14 cellular contexts compared by ENCODE assay signal in the genomic region with DNA sequence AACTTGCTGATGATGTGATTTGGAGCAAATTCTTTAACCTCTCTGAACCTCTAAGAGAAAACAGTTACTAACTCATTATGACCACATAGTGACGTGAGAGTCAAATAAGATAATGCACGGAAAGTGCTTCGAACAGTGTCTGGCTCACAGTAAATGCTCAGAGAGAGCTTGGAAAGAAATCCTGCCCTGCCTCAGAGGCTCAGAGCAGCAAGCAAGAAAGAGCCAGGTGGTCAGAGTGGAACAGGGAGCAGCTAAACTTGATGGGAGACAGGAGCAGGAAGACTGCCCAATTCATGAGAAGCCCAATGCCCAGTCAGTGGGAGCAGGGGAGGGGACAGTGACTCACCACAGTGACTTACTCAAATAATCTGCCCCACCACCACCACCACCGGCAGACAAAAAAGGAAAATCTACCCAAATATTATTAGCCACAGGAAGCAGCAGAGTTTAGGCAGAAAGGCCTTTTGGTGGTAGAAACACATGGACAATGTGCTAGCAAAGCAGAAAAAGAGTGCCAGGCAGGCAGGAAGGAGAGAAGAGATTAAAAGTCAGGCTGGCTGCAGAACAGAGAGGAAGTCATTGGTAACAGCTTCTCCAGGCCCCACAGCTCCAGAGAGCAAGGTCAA. TPM values are rescaled to one million over a fixed set of nuclear protein-coding genes. Genes with fewer than 3 reads are reported as not detected.
DNase-seq lines count a peak whose midpoint lies in the region; ATAC-seq and TF ChIP-seq lines count a peak whose summit lies in the region.
"Had no signal": no experiment of that assay in that cellular context is flagged by ENCODE, and none has a peak within 500 bp of the region (broad histone marks: within the 10 kb centered on the region; RNA-seq: fewer than 3 reads in every experiment).

No MANE protein-coding gene starts in this region.

- no peaks in the 10 kb centered on the region for H3K36me3 ChIP-seq in thoracic aorta
- H3K36me3 ChIP-seq: brain microvascular endothelial cell had no signal

- DNase-seq in activated naive CD8-positive, alpha-beta T cell treated with anti-CD3 and anti-CD28 coated beads, Interleukin-2, amount 50 U/mL, for 24 hours: no peak
- DNase-seq in activated naive CD8-positive, alpha-beta T cell treated with anti-CD3 and anti-CD28 coated beads for 36 hours: no peak
- DNase-seq in RPMI7951 (ENCODE audit: low read depth) (peak; percentile 87), fibroblast of mammary gland (ENCODE audit: low read depth) (peak; percentile 23), thoracic aorta (ENCODE audit: low spot score) (no peak), HCEC 1CT (no peak), NCI-H510A treated with DMSO at 0.1 percent for 48 hours (lab: John Stamatoyannopoulos, UW) (no peak)
- DNase-seq: brain microvascular endothelial cell, NCI-H2081, retina had no signal

- peak overlapping the region; percentile 30 for H3K4me3 Mint-ChIP-seq in activated naive CD8-positive, alpha-beta T cell treated with anti-CD3 and anti-CD28 coated beads, Interleukin-2, amount 50 U/mL, for 24 hours
- no peak overlapping the region for H3K4me3 Mint-ChIP-seq in activated naive CD8-positive, alpha-beta T cell treated with anti-CD3 and anti-CD28 coated beads for 36 hours
- H3K4me3 Mint-ChIP-seq: B cell, memory B cell had no signal

- H3K4me1 Mint-ChIP-seq in activated naive CD8-positive, alpha-beta T cell treated with anti-CD3 and anti-CD28 coated beads, Interleukin-2, amount 50 U/mL, for 24 hours: peaks cover 51% of the 10 kb centered on the region
- H3K4me1 Mint-ChIP-seq in activated naive CD8-positive, alpha-beta T cell treated with anti-CD3 and anti-CD28 coated beads for 36 hours: peaks cover 20% of the 10 kb centered on the region

- no peaks in the 10 kb centered on the region for H3K9me3 ChIP-seq in thoracic aorta

- H3K36me3 Mint-ChIP-seq in activated naive CD8-positive, alpha-beta T cell treated with anti-CD3 and anti-CD28 coated beads, Interleukin-2, amount 50 U/mL, for 24 hours (ENCODE audit: low read depth): no peaks in the 10 kb centered on the region
- no peaks in the 10 kb centered on the region for H3K36me3 Mint-ChIP-seq in activated naive CD8-positive, alpha-beta T cell treated with anti-CD3 and anti-CD28 coated beads for 36 hours
- H3K36me3 Mint-ChIP-seq: memory B cell had no signal

- H3K27ac Mint-ChIP-seq in activated naive CD8-positive, alpha-beta T cell treated with anti-CD3 and anti-CD28 coated beads, Interleukin-2, amount 50 U/mL, for 24 hours: peak overlapping the region; percentile 61
- no peak overlapping the region for H3K27ac Mint-ChIP-seq in activated naive CD8-positive, alpha-beta T cell treated with anti-CD3 and anti-CD28 coated beads for 36 hours
- H3K27ac Mint-ChIP-seq: B cell, memory B cell had no signal

- no peaks in the 10 kb centered on the region for H3K27me3 ChIP-seq in thoracic aorta (replicated peaks; ENCODE audit: insufficient read depth)
- H3K27me3 ChIP-seq: brain microvascular endothelial cell had no signal

- no peak overlapping the region for H3K4me3 ChIP-seq in fibroblast of mammary gland (ENCODE audit: control insufficient read depth, low read depth, low read length)
- no peak overlapping the region for H3K4me3 ChIP-seq in thoracic aorta

- peaks cover 4 to 7% of the 10 kb centered on the region in 2 donors for H3K4me1 ChIP-seq in thoracic aorta (ENCODE audit: control insufficient read depth in 1 of 2, low read depth in 2 of 2)

- no peaks in the 10 kb centered on the region for H3K9me3 Mint-ChIP-seq in activated naive CD8-positive, alpha-beta T cell treated with anti-CD3 and anti-CD28 coated beads, Interleukin-2, amount 50 U/mL, for 24 hours
- no peaks in the 10 kb centered on the region for H3K9me3 Mint-ChIP-seq in activated naive CD8-positive, alpha-beta T cell treated with anti-CD3 and anti-CD28 coated beads for 36 hours
- H3K9me3 Mint-ChIP-seq: memory B cell had no signal

- no peak for ATAC-seq in activated naive CD8-positive, alpha-beta T cell treated with anti-CD3 and anti-CD28 coated beads, Interleukin-2, amount 50 U/mL, for 24 hours
- ATAC-seq in thoracic aorta (ENCODE audit: insufficient number of reproducible peaks, low FRiP score, low read depth) (peak; percentile 69), GM18870 (IDR thresholded peaks at IDR 0.05; ENCODE audit: unreplicated experiment) (no peak)

- TF ChIP-seq CTCF in fibroblast of mammary gland (conservative IDR thresholded peaks at IDR 0.05; ENCODE audit: control insufficient read depth, insufficient read depth, low read depth, low read length) (no peak), thoracic aorta (IDR thresholded peaks at IDR 0.05) (no peak)

- H3K27me3 Mint-ChIP-seq in activated naive CD8-positive, alpha-beta T cell treated with anti-CD3 and anti-CD28 coated beads, Interleukin-2, amount 50 U/mL, for 24 hours: peaks cover 14% of the 10 kb centered on the region
- peaks cover 29% of the 10 kb centered on the region for H3K27me3 Mint-ChIP-seq in activated naive CD8-positive, alpha-beta T cell treated with anti-CD3 and anti-CD28 coated beads for 36 hours

- H3K27ac ChIP-seq in thoracic aorta: no peak overlapping the region
- H3K27ac ChIP-seq: brain microvascular endothelial cell had no signal

RNA-seq across cellular contexts. Expression of a gene that starts 24.0 kb away (rescaled TPM):
- total RNA-seq in activated naive CD8-positive, alpha-beta T cell treated with anti-CD3 and anti-CD28 coated beads for 36 hours: not detected
- not detected in 2 replicates for total RNA-seq in RPMI7951 (2014; rRNA removed; shearing (Covaris generic))
- not detected for total RNA-seq in thoracic aorta
- total RNA-seq: B cell, fibroblast of villous mesenchyme had no signal

RNA-seq across cellular contexts. Expression of a gene that starts 30.8 kb away (rescaled TPM):
- not detected for total RNA-seq in activated naive CD8-positive, alpha-beta T cell treated with anti-CD3 and anti-CD28 coated beads for 36 hours
- total RNA-seq in RPMI7951 (2014; rRNA removed; shearing (Covaris generic)): not detected in 2 replicates
- total RNA-seq in thoracic aorta: 1 to 10 TPM; 3.1 to 5.0 TPM
- total RNA-seq: B cell, fibroblast of villous mesenchyme had no signal

Comparison
In these comparisons a context has a peak if more than half of its experiments do, and no peak if none do; other contexts are left out.
1. DNase-seq: peak in RPMI7951 (single experiment) and fibroblast of mammary gland (single experiment); none in activated naive CD8-positive, alpha-beta T cell treated with anti-CD3 and anti-CD28 coated beads, Interleukin-2, amount 50 U/mL, for 24 hours (single experiment), activated naive CD8-positive, alpha-beta T cell treated with anti-CD3 and anti-CD28 coated beads for 36 hours (single experiment), thoracic aorta (single experiment), HCEC 1CT (single experiment) and NCI-H510A treated with DMSO at 0.1 percent for 48 hours (single experiment).